28 cellular contexts compared by ENCODE assay signal in genomic region chr16:1005286-1005685, GRCh38. TPM values are rescaled to one million over a fixed set of nuclear protein-coding genes. Genes with fewer than 3 reads are reported as not detected.
DNase-seq lines count a peak whose midpoint lies in the region; ATAC-seq and TF ChIP-seq lines count a peak whose summit lies in the region.
"Had no signal": no experiment of that assay in that cellular context is flagged by ENCODE, and none has a peak within 500 bp of the region (broad histone marks: within the 10 kb centered on the region; RNA-seq: fewer than 3 reads in every experiment).

No MANE protein-coding gene starts in this region.

- H3K27me3 ChIP-seq in CD4-positive, alpha-beta T cell (ENCODE audit: control insufficient read depth, insufficient read depth, low read length), result no peaks in the 10 kb centered on the region
- H3K27me3 ChIP-seq in CD8-positive, alpha-beta T cell (ENCODE audit: insufficient read depth, low read length), result no peaks in the 10 kb centered on the region
- H3K27me3 ChIP-seq in naive thymus-derived CD4-positive, alpha-beta T cell (ENCODE audit: control insufficient read depth in 2 of 2, insufficient read depth in 2 of 2, low read length in 2 of 2), result no peaks in the 10 kb centered on the region
- H3K27me3 ChIP-seq: SJCRH30 had no signal

- H3K4me1 ChIP-seq in CD8-positive, alpha-beta T cell (ENCODE audit: insufficient read depth, low read length), result peaks cover 42% of the 10 kb centered on the region
- H3K4me1 ChIP-seq in naive thymus-derived CD4-positive, alpha-beta T cell (ENCODE audit: control insufficient read depth in 2 of 2, insufficient read depth in 2 of 2, low read length in 2 of 2), result peaks cover 24 to 34% of the 10 kb centered on the region in 2 donors

- peak overlapping the region; percentile 15 for H3K27ac Mint-ChIP-seq in activated naive CD4-positive, alpha-beta T cell treated with anti-CD3 and anti-CD28 coated beads for 36 hours
- H3K27ac Mint-ChIP-seq in CD4-positive, alpha-beta T cell, result no peak overlapping the region
- H3K27ac Mint-ChIP-seq in CD8-positive, alpha-beta T cell, result peak overlapping the region; percentile 37
- H3K27ac Mint-ChIP-seq in naive thymus-derived CD4-positive, alpha-beta T cell, result peak overlapping the region in 5 of 9 donors; percentile 67 to 88 (median 73)
- H3K27ac Mint-ChIP-seq: IgD-negative memory B cell had no signal

- H3K4me1 Mint-ChIP-seq in activated naive CD4-positive, alpha-beta T cell treated with anti-CD3 and anti-CD28 coated beads for 36 hours (ENCODE audit: low read depth), result peaks cover 43% of the 10 kb centered on the region
- H3K4me1 Mint-ChIP-seq in CD4-positive, alpha-beta T cell (ENCODE audit: low read depth), result peaks cover 32% of the 10 kb centered on the region
- H3K4me1 Mint-ChIP-seq in CD8-positive, alpha-beta T cell (ENCODE audit: low read depth), result peaks cover 35% of the 10 kb centered on the region
- peaks cover 15 to 44% (median 22%) of the 10 kb centered on the region in 7 donors for H3K4me1 Mint-ChIP-seq in naive thymus-derived CD4-positive, alpha-beta T cell

- POLR2A ChIA-PET in CD4-positive, alpha-beta T cell (lab: Charles Lee), result no interaction called here
- POLR2A ChIA-PET in CD8-positive, alpha-beta T cell (lab: Charles Lee), result no interaction called here
- POLR2A ChIA-PET in naive thymus-derived CD4-positive, alpha-beta T cell (lab: Charles Lee), result interaction anchor here (0.7 to 1.0 kb wide), 2 partner anchors 9 to 23 kb away, joined by 3 to 4 read pairs; partner anchors contain the start of gene SOX8

- no peaks in the 10 kb centered on the region for H3K27me3 Mint-ChIP-seq in activated naive CD4-positive, alpha-beta T cell treated with anti-CD3 and anti-CD28 coated beads for 36 hours (ENCODE audit: low read depth)
- no peaks in the 10 kb centered on the region for H3K27me3 Mint-ChIP-seq in CD4-positive, alpha-beta T cell
- H3K27me3 Mint-ChIP-seq in CD8-positive, alpha-beta T cell (ENCODE audit: low read depth), result no peaks in the 10 kb centered on the region
- H3K27me3 Mint-ChIP-seq in naive thymus-derived CD4-positive, alpha-beta T cell, result peaks cover 0 to 20% (median 0%) of the 10 kb centered on the region in 5 donors

- H3K9me3 Mint-ChIP-seq in activated naive CD4-positive, alpha-beta T cell treated with anti-CD3 and anti-CD28 coated beads for 36 hours, result peaks cover 1% of the 10 kb centered on the region
- no peaks in the 10 kb centered on the region for H3K9me3 Mint-ChIP-seq in CD4-positive, alpha-beta T cell
- H3K9me3 Mint-ChIP-seq in CD8-positive, alpha-beta T cell, result no peaks in the 10 kb centered on the region
- H3K9me3 Mint-ChIP-seq in naive thymus-derived CD4-positive, alpha-beta T cell, result no peaks in the 10 kb centered on the region
- H3K9me3 Mint-ChIP-seq: CD8-positive, alpha-beta memory T cell; IgD-negative memory B cell had no signal

- no peak overlapping the region for H3K4me3 Mint-ChIP-seq in activated naive CD4-positive, alpha-beta T cell treated with anti-CD3 and anti-CD28 coated beads for 36 hours
- H3K4me3 Mint-ChIP-seq in CD4-positive, alpha-beta T cell, result peak overlapping the region; percentile 11
- H3K4me3 Mint-ChIP-seq in CD8-positive, alpha-beta T cell, result peak overlapping the region; percentile 18
- H3K4me3 Mint-ChIP-seq in naive thymus-derived CD4-positive, alpha-beta T cell, result peak overlapping the region in 7 of 10 donors; percentile 1 to 50 (median 38)

- no peak overlapping the region for H3K27ac ChIP-seq in CD4-positive, alpha-beta T cell (ENCODE audit: low read depth, low read length)
- no peak overlapping the region for H3K27ac ChIP-seq in CD8-positive, alpha-beta T cell (ENCODE audit: low read depth, low read length)
- H3K27ac ChIP-seq in naive thymus-derived CD4-positive, alpha-beta T cell (ENCODE audit: low read depth, low read length), result no peak overlapping the region
- H3K27ac ChIP-seq: A549; BLaER1 treated with 17β-estradiol and CSF1 and Interleukin-3, amounts not matched to agents 10 nM and 100 nM; HL-60; KMS-11; PC-9; SJCRH30 had no signal

- no peaks in the 10 kb centered on the region for H3K36me3 Mint-ChIP-seq in activated naive CD4-positive, alpha-beta T cell treated with anti-CD3 and anti-CD28 coated beads for 36 hours (ENCODE audit: low read depth)
- no peaks in the 10 kb centered on the region for H3K36me3 Mint-ChIP-seq in CD4-positive, alpha-beta T cell (ENCODE audit: low read depth)
- no peaks in the 10 kb centered on the region for H3K36me3 Mint-ChIP-seq in CD8-positive, alpha-beta T cell
- no peaks in the 10 kb centered on the region for H3K36me3 Mint-ChIP-seq in naive thymus-derived CD4-positive, alpha-beta T cell
- H3K36me3 Mint-ChIP-seq: CD8-positive, alpha-beta memory T cell; IgD-negative memory B cell had no signal

- no peaks in the 10 kb centered on the region for H3K9me3 ChIP-seq in CD4-positive, alpha-beta T cell (ENCODE audit: control insufficient read depth, low read length)
- H3K9me3 ChIP-seq in CD8-positive, alpha-beta T cell (ENCODE audit: low read length), result no peaks in the 10 kb centered on the region
- no peaks in the 10 kb centered on the region for H3K9me3 ChIP-seq in naive thymus-derived CD4-positive, alpha-beta T cell (ENCODE audit: control insufficient read depth in 2 of 3, low read length in 3 of 3)
- H3K9me3 ChIP-seq: A549; BLaER1 treated with 17β-estradiol and CSF1 and Interleukin-3, amounts not matched to agents 10 nM and 100 nM; SJCRH30 had no signal

- H3K4me3 ChIP-seq in CD8-positive, alpha-beta T cell (ENCODE audit: low read depth, low read length), result no peak overlapping the region
- no peak overlapping the region for H3K4me3 ChIP-seq in naive thymus-derived CD4-positive, alpha-beta T cell (ENCODE audit: low read length)
- H3K4me3 ChIP-seq: A549; BLaER1 treated with 17β-estradiol and CSF1 and Interleukin-3, amounts not matched to agents 10 nM and 100 nM; PC-9; SJCRH30 had no signal

- no peaks in the 10 kb centered on the region for H3K36me3 ChIP-seq in CD8-positive, alpha-beta T cell (ENCODE audit: insufficient read depth, low read length)
- H3K36me3 ChIP-seq in naive thymus-derived CD4-positive, alpha-beta T cell (ENCODE audit: control insufficient read depth in 2 of 3, insufficient read depth in 3 of 3, low read length in 3 of 3), result no peaks in the 10 kb centered on the region
- H3K36me3 ChIP-seq: BLaER1 treated with 17β-estradiol and CSF1 and Interleukin-3, amounts not matched to agents 10 nM and 100 nM; SJCRH30 had no signal

- no peak for DNase-seq in activated naive CD4-positive, alpha-beta T cell treated with anti-CD3 and anti-CD28 coated beads for 36 hours
- no peak for DNase-seq in activated naive CD4-positive, alpha-beta T cell treated with Interleukin-2 at 50 U/mL for 16 hours
- no peak for DNase-seq in CD4-positive, alpha-beta T cell
- no peak for DNase-seq in CD8-positive, alpha-beta T cell
- DNase-seq in naive thymus-derived CD4-positive, alpha-beta T cell, result no peak
- DNase-seq: AML-193; CD8-positive, alpha-beta memory T cell; DMS 273 treated with DMSO at 0.1 percent for 48 hours; DMS79; EL; GDM1; MM.1S; NCI-H2029; NCI-H446 treated with DMSO at 0.1 percent for 48 hours; NCI-H526; NCI-H82; NK-92 treated with Interleukin-12 subunit alpha and Interleukin-12 subunit beta, amount 100 ng/mL, for 24 hours; PC-9; SJCRH30 had no signal

- CTCF ChIA-PET in activated naive CD4-positive, alpha-beta T cell treated with anti-CD3 and anti-CD28 coated beads for 36 hours (lab: Charles Lee), result interaction anchor here (1.7 kb wide), 1 partner anchor 41 kb away, joined by 4 read pairs; no protein-coding TSS in a partner anchor
- CTCF ChIA-PET in CD4-positive, alpha-beta T cell (lab: Charles Lee), result no interaction called here
- CTCF ChIA-PET in CD8-positive, alpha-beta T cell (lab: Charles Lee), result interaction anchor here (1.1 kb wide), 1 partner anchor 50 kb away, joined by 3 read pairs; no protein-coding TSS in a partner anchor
- CTCF ChIA-PET in naive thymus-derived CD4-positive, alpha-beta T cell (lab: Charles Lee), result interaction anchor here (0.6 kb wide), 1 partner anchor 25 kb away, joined by 3 read pairs; no protein-coding TSS in a partner anchor

- intact Hi-C loops in activated naive CD4-positive, alpha-beta T cell treated with anti-CD3 and anti-CD28 coated beads for 36 hours (cut with micrococcal nuclease), result loop anchor here (2.0 kb wide), 2 partner anchors 24 to 40 kb away; partner anchors contain the start of gene SOX8
- intact Hi-C loops in CD4-positive, alpha-beta T cell (cut with DNase I, micrococcal nuclease), result no loop called here
- intact Hi-C loops in CD8-positive, alpha-beta T cell (cut with DNase I, micrococcal nuclease), result no loop called here
- intact Hi-C loops in naive thymus-derived CD4-positive, alpha-beta T cell (cut with micrococcal nuclease), result loop anchor here in 1 of 2 donors (2.0 kb wide), 1 partner anchor 24 kb away; the partner anchor contains the start of gene SOX8

- TF ChIP-seq CTCF in CD4-positive, alpha-beta T cell (IDR thresholded peaks at IDR 0.05), result no peak
- no peak for TF ChIP-seq CTCF in CD8-positive, alpha-beta T cell (IDR thresholded peaks at IDR 0.05)

- no peak for ATAC-seq in CD4-positive, alpha-beta T cell (ENCODE audit: poor library complexity)
- ATAC-seq in CD8-positive, alpha-beta T cell, result no peak
- no peak for ATAC-seq in naive thymus-derived CD4-positive, alpha-beta T cell
- no peak for ATAC-seq in HG03039 (IDR thresholded peaks at IDR 0.05; ENCODE audit: unreplicated experiment)
- no peak for ATAC-seq in GM18511 (IDR thresholded peaks at IDR 0.05; ENCODE audit: unreplicated experiment)
- ATAC-seq: A549, Right ventricle myocardium inferior had no signal

RNA-seq across cellular contexts. Expression of gene SOX8, which starts 23.7 kb away (rescaled TPM):
- 1 to 10 TPM in 1 of 2 experiments, under 1 TPM in 1; 0.74 to 1.0 TPM for total RNA-seq in activated naive CD4-positive, alpha-beta T cell treated with anti-CD3 and anti-CD28 coated beads for 36 hours
- total RNA-seq in CD4-positive, alpha-beta T cell, result 1 to 10 TPM; 1.4 to 2.3 TPM
- total RNA-seq in CD8-positive, alpha-beta T cell, result 1 to 10 TPM; 1.1 to 1.4 TPM
- total RNA-seq in naive thymus-derived CD4-positive, alpha-beta T cell, result 1 to 10 TPM in 4 of 5 experiments, under 1 TPM in 1; 0.07 to 5.4 (median 4.7) TPM
- polyA plus RNA-seq in naive thymus-derived CD4-positive, alpha-beta T cell, result 1 to 10 TPM; 2.3 to 3.1 TPM
- total RNA-seq: PC-9, RPMI7951 had no signal

RNA-seq across cellular contexts. Expression of gene LMF1, which starts 34.5 kb away (rescaled TPM):
- total RNA-seq in activated naive CD4-positive, alpha-beta T cell treated with anti-CD3 and anti-CD28 coated beads for 36 hours, result 10 to 100 TPM; 11.5 to 12.3 TPM
- total RNA-seq in CD4-positive, alpha-beta T cell, result 10 to 100 TPM; 26.8 to 27.6 TPM
- 10 to 100 TPM; 18.2 to 20.1 TPM for total RNA-seq in CD8-positive, alpha-beta T cell
- total RNA-seq in naive thymus-derived CD4-positive, alpha-beta T cell, result 10 to 100 TPM; 25.9 to 63.1 (median 43.1) TPM
- 10 to 100 TPM; 10.6 to 19.4 TPM for polyA plus RNA-seq in naive thymus-derived CD4-positive, alpha-beta T cell
